In genomic region chr19:52102782-52103181, GRCh38 we compare ENCODE assay signal across 9 cellular contexts.
"Had no signal": no experiment of that assay in that cellular context is flagged by ENCODE, and none has a peak within 500 bp of the region (broad histone marks: within the 10 kb centered on the region; RNA-seq: fewer than 3 reads in every experiment).

No MANE protein-coding gene starts in this region.

- ATAC-seq: HepG2, K562 had no signal

- H3K27ac ChIP-seq: HL-60, KMS-11 had no signal

- FAIRE-seq: HepG2, HTR-8/SVneo, K562 had no signal

- DNase-seq: IMR-90, KBM-7, KG1 had no signal

- H3K4me3 ChIP-seq: K562 had no signal

- H3K4me2 ChIP-seq: KMS-11 had no signal

- H3K27ac Mint-ChIP-seq: IgD-negative memory B cell had no signal
